In the genomic region with DNA sequence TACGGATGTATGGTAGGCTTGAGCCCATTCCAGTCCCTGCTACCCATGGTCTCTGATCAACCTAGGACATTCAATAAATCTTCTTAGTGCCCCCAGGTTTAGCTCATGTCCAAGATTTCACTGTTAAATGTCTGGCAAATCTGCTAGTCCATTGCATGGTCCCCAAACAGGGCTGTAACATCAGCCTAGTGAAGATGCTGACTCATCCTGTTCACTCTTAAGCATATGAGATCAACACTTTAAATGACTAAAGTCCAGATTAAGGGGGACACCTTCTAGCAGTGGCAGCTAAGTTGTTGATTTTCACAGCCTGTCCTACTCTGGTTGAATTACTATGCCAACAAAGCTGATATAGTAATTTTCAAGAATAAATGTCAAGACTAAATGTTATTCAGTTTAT, we compare ENCODE assay signal across 1 cellular context.
TF ChIP-seq lines count a peak whose summit lies in the region.

No MANE protein-coding gene starts in this region.

TF ChIP-seq in GM12878, 131 proteins besides CTCF, POLR2A, EP300 and RAD21:
- TF ChIP-seq SUPT20H (IDR thresholded peaks at IDR 0.05; ENCODE audit: borderline replicate concordance, control insufficient read depth, low read depth, low read length) (no peak), IKZF2 (IDR thresholded peaks at IDR 0.05) (no peak), YBX1 (IDR thresholded peaks at IDR 0.05) (no peak), EZH2 (IDR thresholded peaks at IDR 0.05; ENCODE audit: borderline replicate concordance, control insufficient read depth, low read depth, low read length) (no peak), CHD4 (IDR thresholded peaks at IDR 0.05) (no peak), PAX8 (IDR thresholded peaks at IDR 0.05) (no peak), RB1 (IDR thresholded peaks at IDR 0.05; ENCODE audit: borderline replicate concordance) (no peak), WRNIP1 (IDR thresholded peaks at IDR 0.05; ENCODE audit: borderline replicate concordance, low read depth, low read length) (no peak), POLR2AphosphoS5 (IDR thresholded peaks at IDR 0.05; ENCODE audit: low read length) (no peak), CREB1 (IDR thresholded peaks at IDR 0.05; ENCODE audit: low read depth) (no peak), SMAD1 (IDR thresholded peaks at IDR 0.05; ENCODE audit: low read depth, partially characterized antibody) (no peak), MEF2B (IDR thresholded peaks at IDR 0.05; ENCODE audit: partially characterized antibody, poor library complexity, severe bottlenecking) (no peak), SMARCA5 (IDR thresholded peaks at IDR 0.05) (no peak), GATAD2B (conservative IDR thresholded peaks at IDR 0.05; ENCODE audit: low read depth) (no peak), IRF4 (IDR thresholded peaks at IDR 0.05; ENCODE audit: low read depth, low read length) (no peak), NFXL1 (IDR thresholded peaks at IDR 0.05; ENCODE audit: borderline replicate concordance) (no peak), DPF2 (IDR thresholded peaks at IDR 0.05) (no peak)
- TF ChIP-seq, protein P1, sequence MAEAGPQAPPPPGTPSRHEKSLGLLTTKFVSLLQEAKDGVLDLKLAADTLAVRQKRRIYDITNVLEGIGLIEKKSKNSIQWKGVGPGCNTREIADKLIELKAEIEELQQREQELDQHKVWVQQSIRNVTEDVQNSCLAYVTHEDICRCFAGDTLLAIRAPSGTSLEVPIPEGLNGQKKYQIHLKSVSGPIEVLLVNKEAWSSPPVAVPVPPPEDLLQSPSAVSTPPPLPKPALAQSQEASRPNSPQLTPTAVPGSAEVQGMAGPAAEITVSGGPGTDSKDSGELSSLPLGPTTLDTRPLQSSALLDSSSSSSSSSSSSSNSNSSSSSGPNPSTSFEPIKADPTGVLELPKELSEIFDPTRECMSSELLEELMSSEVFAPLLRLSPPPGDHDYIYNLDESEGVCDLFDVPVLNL (IDR thresholded peaks at IDR 0.05; ENCODE audit: low read depth, low read length) = no peak
- TF ChIP-seq, protein P2, sequence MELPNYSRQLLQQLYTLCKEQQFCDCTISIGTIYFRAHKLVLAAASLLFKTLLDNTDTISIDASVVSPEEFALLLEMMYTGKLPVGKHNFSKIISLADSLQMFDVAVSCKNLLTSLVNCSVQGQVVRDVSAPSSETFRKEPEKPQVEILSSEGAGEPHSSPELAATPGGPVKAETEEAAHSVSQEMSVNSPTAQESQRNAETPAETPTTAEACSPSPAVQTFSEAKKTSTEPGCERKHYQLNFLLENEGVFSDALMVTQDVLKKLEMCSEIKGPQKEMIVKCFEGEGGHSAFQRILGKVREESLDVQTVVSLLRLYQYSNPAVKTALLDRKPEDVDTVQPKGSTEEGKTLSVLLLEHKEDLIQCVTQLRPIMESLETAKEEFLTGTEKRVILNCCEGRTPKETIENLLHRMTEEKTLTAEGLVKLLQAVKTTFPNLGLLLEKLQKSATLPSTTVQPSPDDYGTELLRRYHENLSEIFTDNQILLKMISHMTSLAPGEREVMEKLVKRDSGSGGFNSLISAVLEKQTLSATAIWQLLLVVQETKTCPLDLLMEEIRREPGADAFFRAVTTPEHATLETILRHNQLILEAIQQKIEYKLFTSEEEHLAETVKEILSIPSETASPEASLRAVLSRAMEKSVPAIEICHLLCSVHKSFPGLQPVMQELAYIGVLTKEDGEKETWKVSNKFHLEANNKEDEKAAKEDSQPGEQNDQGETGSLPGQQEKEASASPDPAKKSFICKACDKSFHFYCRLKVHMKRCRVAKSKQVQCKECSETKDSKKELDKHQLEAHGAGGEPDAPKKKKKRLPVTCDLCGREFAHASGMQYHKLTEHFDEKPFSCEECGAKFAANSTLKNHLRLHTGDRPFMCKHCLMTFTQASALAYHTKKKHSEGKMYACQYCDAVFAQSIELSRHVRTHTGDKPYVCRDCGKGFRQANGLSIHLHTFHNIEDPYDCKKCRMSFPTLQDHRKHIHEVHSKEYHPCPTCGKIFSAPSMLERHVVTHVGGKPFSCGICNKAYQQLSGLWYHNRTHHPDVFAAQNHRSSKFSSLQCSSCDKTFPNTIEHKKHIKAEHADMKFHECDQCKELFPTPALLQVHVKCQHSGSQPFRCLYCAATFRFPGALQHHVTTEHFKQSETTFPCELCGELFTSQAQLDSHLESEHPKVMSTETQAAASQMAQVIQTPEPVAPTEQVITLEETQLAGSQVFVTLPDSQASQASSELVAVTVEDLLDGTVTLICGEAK (IDR thresholded peaks at IDR 0.05; ENCODE audit: borderline replicate concordance) = no peak
